ENCODE assay signal across 20 cellular contexts in genomic region chr5:41832430-41832829, GRCh38. TPM values are rescaled to one million over a fixed set of nuclear protein-coding genes. Genes with fewer than 3 reads are reported as not detected.
DNase-seq lines count a peak whose midpoint lies in the region; ATAC-seq and TF ChIP-seq lines count a peak whose summit lies in the region.
"Had no signal": no experiment of that assay in that cellular context is flagged by ENCODE, and none has a peak within 500 bp of the region (broad histone marks: within the 10 kb centered on the region; RNA-seq: fewer than 3 reads in every experiment).

No MANE protein-coding gene starts in this region.

- H3K36me3 ChIP-seq in upper lobe of right lung = peaks cover 10% of the 10 kb centered on the region

- TF ChIP-seq CTCF in upper lobe of right lung (IDR thresholded peaks at IDR 0.05) = no peak

- intact Hi-C loops in upper lobe of right lung (cut with DNase I) = no loop called here

- H3K4me1 ChIP-seq in upper lobe of right lung = no peaks in the 10 kb centered on the region

- H3K27me3 Mint-ChIP-seq in activated naive CD8-positive, alpha-beta T cell treated with anti-CD3 and anti-CD28 coated beads, Interleukin-2, amount 50 U/mL, for 24 hours = no peaks in the 10 kb centered on the region
- no peaks in the 10 kb centered on the region for H3K27me3 Mint-ChIP-seq in activated naive CD8-positive, alpha-beta T cell treated with anti-CD3 and anti-CD28 coated beads for 36 hours
- H3K27me3 Mint-ChIP-seq: IgD-negative memory B cell had no signal

- H3K27me3 ChIP-seq in upper lobe of right lung = no peaks in the 10 kb centered on the region

- DNase-seq in activated naive CD8-positive, alpha-beta T cell treated with anti-CD3 and anti-CD28 coated beads, Interleukin-2, amount 50 U/mL, for 24 hours = no peak
- no peak for DNase-seq in activated naive CD8-positive, alpha-beta T cell treated with anti-CD3 and anti-CD28 coated beads for 36 hours
- DNase-seq in dermis blood vessel endothelial cell (peak; percentile 73), pulmonary artery endothelial cell (ENCODE audit: low read depth, low spot score) (peak; percentile 49), NCI-H345 treated with DMSO at 0.1 percent for 48 hours (lab: John Stamatoyannopoulos, UW; ENCODE audit: unreplicated experiment) (no peak), C1 segment of cervical spinal cord (lab: John Stamatoyannopoulos, UW) (no peak), upper lobe of right lung (no peak)
- DNase-seq: 8988T, AML-193, GF-D8, H9, HFFc6, NCI-H1105, NCI-H2029 treated with DMSO at 0.1 percent for 48 hours, NCI-H446, NCI-H526, OCI-M1, SHP77 had no signal

- peaks cover 13% of the 10 kb centered on the region for H3K4me1 Mint-ChIP-seq in activated naive CD8-positive, alpha-beta T cell treated with anti-CD3 and anti-CD28 coated beads, Interleukin-2, amount 50 U/mL, for 24 hours
- H3K4me1 Mint-ChIP-seq in activated naive CD8-positive, alpha-beta T cell treated with anti-CD3 and anti-CD28 coated beads for 36 hours = peaks cover 30% of the 10 kb centered on the region
- H3K4me1 Mint-ChIP-seq: CD14-positive monocyte, H9 had no signal

- H3K4me3 ChIP-seq in upper lobe of right lung = no peak overlapping the region

- peaks cover 55% of the 10 kb centered on the region for H3K36me3 Mint-ChIP-seq in activated naive CD8-positive, alpha-beta T cell treated with anti-CD3 and anti-CD28 coated beads, Interleukin-2, amount 50 U/mL, for 24 hours (ENCODE audit: low read depth)
- H3K36me3 Mint-ChIP-seq in activated naive CD8-positive, alpha-beta T cell treated with anti-CD3 and anti-CD28 coated beads for 36 hours = peaks cover 53% of the 10 kb centered on the region

- no peaks in the 10 kb centered on the region for H3K9me3 ChIP-seq in upper lobe of right lung

- no peaks in the 10 kb centered on the region for H3K9me3 Mint-ChIP-seq in activated naive CD8-positive, alpha-beta T cell treated with anti-CD3 and anti-CD28 coated beads, Interleukin-2, amount 50 U/mL, for 24 hours
- no peaks in the 10 kb centered on the region for H3K9me3 Mint-ChIP-seq in activated naive CD8-positive, alpha-beta T cell treated with anti-CD3 and anti-CD28 coated beads for 36 hours
- H3K9me3 Mint-ChIP-seq: H9, IgD-negative memory B cell had no signal

- no peak overlapping the region for H3K27ac ChIP-seq in upper lobe of right lung

- H3K4me3 Mint-ChIP-seq in activated naive CD8-positive, alpha-beta T cell treated with anti-CD3 and anti-CD28 coated beads, Interleukin-2, amount 50 U/mL, for 24 hours = no peak overlapping the region
- no peak overlapping the region for H3K4me3 Mint-ChIP-seq in activated naive CD8-positive, alpha-beta T cell treated with anti-CD3 and anti-CD28 coated beads for 36 hours
- H3K4me3 Mint-ChIP-seq: CD14-positive monocyte, H9, HFFc6, IgD-negative memory B cell had no signal

- no peak for ATAC-seq in activated naive CD8-positive, alpha-beta T cell treated with anti-CD3 and anti-CD28 coated beads, Interleukin-2, amount 50 U/mL, for 24 hours
- no peak for ATAC-seq in upper lobe of right lung

- H3K27ac Mint-ChIP-seq in activated naive CD8-positive, alpha-beta T cell treated with anti-CD3 and anti-CD28 coated beads, Interleukin-2, amount 50 U/mL, for 24 hours = peak overlapping the region; percentile 23
- H3K27ac Mint-ChIP-seq in activated naive CD8-positive, alpha-beta T cell treated with anti-CD3 and anti-CD28 coated beads for 36 hours = no peak overlapping the region
- H3K27ac Mint-ChIP-seq: HFFc6 had no signal

RNA-seq across cellular contexts. Expression of gene OXCT1, which starts 37.8 kb away (rescaled TPM):
- total RNA-seq in activated naive CD8-positive, alpha-beta T cell treated with anti-CD3 and anti-CD28 coated beads for 36 hours = 10 to 100 TPM; 77.5 to 80.6 TPM
- 21.6 and 66.5 TPM in 2 replicates for total RNA-seq in dermis blood vessel endothelial cell
- 41.8 and 43.9 TPM in 2 replicates for total RNA-seq in pulmonary artery endothelial cell
- 16.2 TPM for total RNA-seq in upper lobe of right lung

Comparison
In these comparisons a context has a peak if more than half of its experiments do, and no peak if none do; other contexts are left out.
1. DNase-seq: peak in dermis blood vessel endothelial cell (single experiment) and pulmonary artery endothelial cell (single experiment); none in activated naive CD8-positive, alpha-beta T cell treated with anti-CD3 and anti-CD28 coated beads, Interleukin-2, amount 50 U/mL, for 24 hours (single experiment), activated naive CD8-positive, alpha-beta T cell treated with anti-CD3 and anti-CD28 coated beads for 36 hours (single experiment), NCI-H345 treated with DMSO at 0.1 percent for 48 hours (single experiment), C1 segment of cervical spinal cord (0 of 14) and upper lobe of right lung (single experiment).